In genomic region chr12:102080842-102081241, GRCh38 we compare ENCODE assay signal across 24 cellular contexts.
"Had no signal": no experiment of that assay in that cellular context is flagged by ENCODE, and none has a peak within 500 bp of the region (broad histone marks: within the 10 kb centered on the region; RNA-seq: fewer than 3 reads in every experiment).

No MANE protein-coding gene starts in this region.

- H3K27me3 Mint-ChIP-seq: memory B cell; naive thymus-derived CD4-positive, alpha-beta T cell had no signal

- H3K9me3 Mint-ChIP-seq: immature natural killer cell; memory B cell; naive thymus-derived CD4-positive, alpha-beta T cell had no signal

- H3K27ac Mint-ChIP-seq: immature natural killer cell, memory B cell had no signal

- H3K9me3 ChIP-seq: esophagus muscularis mucosa, gastroesophageal sphincter, heart left ventricle had no signal

- H3K4me3 ChIP-seq: coronary artery, dorsolateral prefrontal cortex, esophagus muscularis mucosa, gastroesophageal sphincter, heart left ventricle, hepatocyte, lung had no signal

- ATAC-seq: foreskin keratinocyte; gastroesophageal sphincter; heart left ventricle; left colon; left lobe of liver; left ventricle myocardium superior; naive thymus-derived CD4-positive, alpha-beta T cell had no signal

- H3K4me3 Mint-ChIP-seq: immature natural killer cell; memory B cell; naive thymus-derived CD4-positive, alpha-beta T cell had no signal

- H3K27me3 ChIP-seq: dorsolateral prefrontal cortex, esophagus muscularis mucosa, foreskin keratinocyte, gastroesophageal sphincter, heart left ventricle, hepatocyte had no signal

- DNase-seq: dermis blood vessel endothelial cell; dorsolateral prefrontal cortex; effector CD4-positive, alpha-beta T cell; effector memory CD4-positive, alpha-beta T cell; foreskin keratinocyte; heart left ventricle; hypothalamus; immature natural killer cell; islet precursor cell; kidney; kidney glomerular epithelial cell; left colon; left ventricle myocardium superior; mammary epithelial cell; mesendoderm; midbrain; naive thymus-derived CD4-positive, alpha-beta T cell had no signal

- H3K4me1 ChIP-seq: esophagus muscularis mucosa, foreskin keratinocyte, gastroesophageal sphincter, heart left ventricle had no signal

- H3K27ac ChIP-seq: coronary artery, dorsolateral prefrontal cortex, esophagus muscularis mucosa, foreskin keratinocyte, gastroesophageal sphincter, heart left ventricle, hepatocyte had no signal

- H3K4me1 Mint-ChIP-seq: immature natural killer cell; memory B cell; naive thymus-derived CD4-positive, alpha-beta T cell had no signal
